In the genomic region with DNA sequence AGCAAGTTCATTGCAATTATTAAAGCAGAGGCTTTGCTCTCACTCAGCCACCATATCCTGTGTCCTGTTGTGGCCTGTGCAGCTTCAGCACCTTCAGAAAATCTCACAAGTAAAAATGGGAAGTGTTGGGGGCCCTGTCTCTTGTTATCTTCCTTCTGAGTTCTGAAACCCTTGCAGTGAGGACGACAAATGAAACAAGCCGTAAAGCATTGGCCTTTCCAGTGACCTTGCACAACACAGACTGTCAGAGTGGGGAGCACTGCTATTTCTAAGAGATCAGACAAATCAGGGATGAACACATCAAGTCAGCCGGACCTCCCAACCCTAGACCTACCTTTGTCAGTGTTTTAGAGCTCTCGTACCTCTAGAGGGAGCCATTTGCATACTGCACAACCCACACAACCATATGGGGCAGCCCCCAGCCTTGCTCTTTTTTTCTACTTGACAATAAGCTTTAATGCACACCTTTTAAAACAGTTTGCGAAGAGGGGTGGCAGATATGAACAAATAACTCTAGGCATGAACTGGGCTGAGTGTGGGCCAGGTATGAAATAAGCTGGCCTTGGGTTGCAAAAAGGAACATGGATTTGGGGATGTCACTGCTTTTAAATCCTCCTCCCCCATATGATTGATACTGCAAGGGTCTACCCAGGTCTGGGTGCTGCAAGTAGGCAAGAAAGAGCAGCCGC, we compare ENCODE assay signal across 8 cellular contexts.
A peak's percentile ranks its signal among the peaks of the same experiment; 100 is the strongest.
DNase-seq lines count a peak whose midpoint lies in the region; ATAC-seq and TF ChIP-seq lines count a peak whose summit lies in the region.

No MANE protein-coding gene starts in this region.

- H4K20me1 ChIP-seq in OCI-LY7 (ENCODE audit: insufficient read depth, low read length) = no peaks in the 10 kb centered on the region

- BruUV-seq in OCI-LY7 (replicated peaks; lab: Mats Ljungman, UMichigan) = no TSS peak

- H3K4me2 ChIP-seq in OCI-LY7 (ENCODE audit: low read length) = no peak overlapping the region

- no peak overlapping the region for H3K27ac ChIP-seq in OCI-LY7 (ENCODE audit: low read depth, low read length, poor library complexity, severe bottlenecking)
- no peak overlapping the region for H3K27ac ChIP-seq in tibial artery

- no peak overlapping the region for H3K4me3 ChIP-seq in OCI-LY7 (ENCODE audit: low read depth, low read length, poor library complexity, severe bottlenecking)
- H3K4me3 ChIP-seq in tibial artery = no peak overlapping the region

- no peaks in the 10 kb centered on the region for H3K36me3 ChIP-seq in OCI-LY7 (ENCODE audit: insufficient read depth, low read length)
- peaks cover 0 to 37% (median 0%) of the 10 kb centered on the region in 3 donors for H3K36me3 ChIP-seq in tibial artery

- CTCF ChIA-PET in OCI-LY7 (lab: Charles Lee; ENCODE audit: unreplicated experiment) = no interaction called here

- intact Hi-C loops in OCI-LY7 (cut with micrococcal nuclease; ENCODE audit: unreplicated experiment) (loop anchor here (1.0 to 10.0 kb wide), 2 partner anchors 228 to 435 kb away; no protein-coding TSS in a partner anchor), tibial artery (cut with DNase I; ENCODE audit: low total_unique reads) (loop anchor here (10.0 kb wide), 1 partner anchor 435 kb away; no protein-coding TSS in a partner anchor)

- DNase-seq in stimulated activated CD4-positive, alpha-beta T cell treated with anti-CD3 and anti-CD28 coated beads, Interleukin-2, amount 100 ng/mL, for 24 hours = peak; percentile 13 to 18
- no peak for DNase-seq in stimulated activated CD4-positive, alpha-beta T cell treated with anti-CD3 and anti-CD28 coated beads, Interleukin-12 subunit alpha, Interleukin-12 subunit beta, amount 100 ng/mL, for 4 hours
- DNase-seq in OCI-LY7 (ENCODE audit: low spot score) (peak; percentile 53), cerebellar cortex (ENCODE audit: low spot score) (peak; percentile 67), left kidney (ENCODE audit: low read depth, low spot score) (peak; percentile 87), tibial artery (no peak)

- H3K4me1 ChIP-seq in OCI-LY7 (ENCODE audit: insufficient read depth, low read length, poor library complexity, severe bottlenecking) (no peaks in the 10 kb centered on the region), tibial artery (no peaks in the 10 kb centered on the region)

- POLR2A ChIA-PET in OCI-LY7 (lab: Charles Lee) = interaction anchor here (0.5 kb wide), 1 partner anchor 216 kb away, joined by 5 read pairs; no protein-coding TSS in a partner anchor

- no peaks in the 10 kb centered on the region for H3K27me3 ChIP-seq in tibial artery

- H3K9me3 ChIP-seq in OCI-LY7 (ENCODE audit: low read length) (no peaks in the 10 kb centered on the region), tibial artery (no peaks in the 10 kb centered on the region)

- ATAC-seq in HG03442 (IDR thresholded peaks at IDR 0.05; ENCODE audit: unreplicated experiment) (peak; percentile 63), HG02763 (IDR thresholded peaks at IDR 0.05; ENCODE audit: unreplicated experiment) (no peak)

- TF ChIP-seq CTCF in OCI-LY7 (conservative IDR thresholded peaks at IDR 0.05; ENCODE audit: low read length) = peak; percentile 88
- TF ChIP-seq CTCF in tibial artery (IDR thresholded peaks at IDR 0.05) = peak; percentile 29 to 37

- no peaks in the 10 kb centered on the region for H3K9me2 ChIP-seq in OCI-LY7 (ENCODE audit: insufficient read depth, low read length)

- no peak overlapping the region for H2AFZ ChIP-seq in OCI-LY7 (ENCODE audit: low read length)

- no peaks in the 10 kb centered on the region for H3K79me2 ChIP-seq in OCI-LY7 (ENCODE audit: insufficient read depth, low read depth, low read length)

Comparison
In these comparisons a context has a peak if more than half of its experiments do, and no peak if none do; other contexts are left out.
1. DNase-seq: peak in stimulated activated CD4-positive, alpha-beta T cell treated with anti-CD3 and anti-CD28 coated beads, Interleukin-2, amount 100 ng/mL, for 24 hours (2 of 2), OCI-LY7 (single experiment), cerebellar cortex (single experiment) and left kidney (single experiment); none in stimulated activated CD4-positive, alpha-beta T cell treated with anti-CD3 and anti-CD28 coated beads, Interleukin-12 subunit alpha, Interleukin-12 subunit beta, amount 100 ng/mL, for 4 hours (single experiment) and tibial artery (0 of 2).